In genomic region chr2:59947917-59948534, GRCh38 we compare ENCODE assay signal across 1 cellular context.
TF ChIP-seq lines count a peak whose summit lies in the region.

No MANE protein-coding gene starts in this region.

TF ChIP-seq in H1, 55 proteins besides CTCF, POLR2A, EP300 and RAD21:
- no peak for TF ChIP-seq CTBP2 (IDR thresholded peaks at IDR 0.05; ENCODE audit: borderline replicate concordance, insufficient read depth, insufficient read length, low read length)
- no peak for TF ChIP-seq NANOG (IDR thresholded peaks at IDR 0.05; ENCODE audit: insufficient read depth, low read depth, low read length, poor library complexity, severe bottlenecking)
- TF ChIP-seq JUN (IDR thresholded peaks at IDR 0.05; ENCODE audit: low read depth, low read length): no peak
- TF ChIP-seq CBX8 (IDR thresholded peaks at IDR 0.05; ENCODE audit: borderline replicate concordance, low read depth, low read length): no peak
- TF ChIP-seq FOSL1 (IDR thresholded peaks at IDR 0.05; ENCODE audit: insufficient read depth, low read depth, low read length): no peak
- no peak for TF ChIP-seq HDAC2 (IDR thresholded peaks at IDR 0.05; ENCODE audit: borderline replicate concordance in 1 of 2, low read depth in 2 of 2, low read length in 2 of 2)
- TF ChIP-seq TEAD4 (IDR thresholded peaks at IDR 0.05; ENCODE audit: low read depth, low read length): no peak
- no peak for TF ChIP-seq HDAC6 (IDR thresholded peaks at IDR 0.05; ENCODE audit: low read depth, low read length)
- TF ChIP-seq POU5F1 (IDR thresholded peaks at IDR 0.05; ENCODE audit: low read depth, low read length): no peak
- no peak for TF ChIP-seq SP2 (IDR thresholded peaks at IDR 0.05; ENCODE audit: low read length)
- TF ChIP-seq TBP (IDR thresholded peaks at IDR 0.05; ENCODE audit: low read depth, low read length): no peak
- TF ChIP-seq ZNF274 (IDR thresholded peaks at IDR 0.05; ENCODE audit: borderline replicate concordance, extremely low read depth, low read length): no peak
